In genomic region chr10:43105793-43106158, GRCh38 we compare ENCODE assay signal across 8 cellular contexts. TPM values are rescaled to one million over a fixed set of nuclear protein-coding genes. Genes with fewer than 3 reads are reported as not detected.
DNase-seq lines count a peak whose midpoint lies in the region; ATAC-seq, FAIRE-seq and TF ChIP-seq lines count a peak whose summit lies in the region.
"Had no signal": no experiment of that assay in that cellular context is flagged by ENCODE, and none has a peak within 500 bp of the region (broad histone marks: within the 10 kb centered on the region; RNA-seq: fewer than 3 reads in every experiment).

No MANE protein-coding gene starts in this region.

- no peaks in the 10 kb centered on the region for H4K20me1 ChIP-seq in HCT116 (ENCODE audit: insufficient read depth)
- no peaks in the 10 kb centered on the region for H4K20me1 ChIP-seq in astrocyte (ENCODE audit: insufficient read depth, low read length)

- peaks cover 15 to 17% of the 10 kb centered on the region in 2 donors for H3K27me3 Mint-ChIP-seq in CD8-positive, alpha-beta memory T cell
- peaks cover 29% of the 10 kb centered on the region for H3K27me3 Mint-ChIP-seq in astrocyte (ENCODE audit: low read depth, unreplicated experiment)
- peaks cover 42% of the 10 kb centered on the region for H3K27me3 Mint-ChIP-seq in nephron progenitor cell (ENCODE audit: low read depth, poor library complexity)

- no peak for FAIRE-seq in astrocyte (lab: Jason Lieb, UNC)
- FAIRE-seq: bronchial epithelial cell had no signal

- H3K27me3 ChIP-seq in CD8-positive, alpha-beta memory T cell (ENCODE audit: insufficient read depth, low read length, poor library complexity, severe bottlenecking) = no peaks in the 10 kb centered on the region
- H3K27me3 ChIP-seq in HCT116 (ENCODE audit: insufficient read depth, low read length) (no peaks in the 10 kb centered on the region), astrocyte (ENCODE audit: insufficient read depth, low read length) (peaks cover 4% of the 10 kb centered on the region)

- no peak for DNase-seq in CD8-positive, alpha-beta memory T cell
- DNase-seq in HCT116 (ENCODE audit: low read depth, low spot score) = no peak
- no peak for DNase-seq in astrocyte (ENCODE audit: low read depth)
- DNase-seq in nephron progenitor cell = no peak
- no peak for DNase-seq in SW 1271 (lab: John Stamatoyannopoulos, UW)
- DNase-seq in NAMALWA (ENCODE audit: low spot score) = no peak

- no peak overlapping the region for H3K27ac ChIP-seq in CD8-positive, alpha-beta memory T cell (ENCODE audit: low read depth, low read length)
- H3K27ac ChIP-seq in HCT116 (ENCODE audit: low read depth, low read length) = no peak overlapping the region
- H3K27ac ChIP-seq in astrocyte (ENCODE audit: low read depth, low read length) = no peak overlapping the region

- no peaks in the 10 kb centered on the region for H3K9me3 ChIP-seq in CD8-positive, alpha-beta memory T cell (ENCODE audit: low read length)
- no peaks in the 10 kb centered on the region for H3K9me3 ChIP-seq in HCT116 (ENCODE audit: control insufficient read depth in 1 of 2, insufficient read depth in 1 of 2, low read depth in 1 of 2, low read length in 2 of 2)
- H3K9me3 ChIP-seq in astrocyte (ENCODE audit: insufficient read depth, low read depth, low read length) = no peaks in the 10 kb centered on the region

- no peaks in the 10 kb centered on the region for H3K9me2 ChIP-seq in HCT116 (ENCODE audit: insufficient read depth)

- no peaks in the 10 kb centered on the region for H3K36me3 Mint-ChIP-seq in CD8-positive, alpha-beta memory T cell
- H3K36me3 Mint-ChIP-seq in astrocyte (ENCODE audit: low read depth, unreplicated experiment) (peaks cover 3% of the 10 kb centered on the region), nephron progenitor cell (ENCODE audit: low read depth) (no peaks in the 10 kb centered on the region)

- no peak for TF ChIP-seq CTCF in HCT116 (IDR thresholded peaks at IDR 0.05 in 2 of 3, conservative IDR thresholded peaks at IDR 0.05 in 1 of 3; ENCODE audit: borderline replicate concordance in 1 of 3, insufficient read depth in 1 of 3, low read depth in 2 of 3, low read length in 2 of 3)
- TF ChIP-seq CTCF in astrocyte (IDR thresholded peaks at IDR 0.05; ENCODE audit: insufficient read depth, low read depth, low read length) = no peak
- peak; percentile 35 for TF ChIP-seq CTCF in nephron progenitor cell (IDR thresholded peaks at IDR 0.05)

- no peaks in the 10 kb centered on the region for H3K79me2 ChIP-seq in HCT116 (ENCODE audit: insufficient read depth, low read length)
- no peaks in the 10 kb centered on the region for H3K79me2 ChIP-seq in astrocyte (ENCODE audit: insufficient read depth, low read length)

- no peak overlapping the region for H2AFZ ChIP-seq in HCT116 (ENCODE audit: low read depth, low read length, poor library complexity, severe bottlenecking)
- peak overlapping the region; percentile 67 for H2AFZ ChIP-seq in astrocyte (ENCODE audit: low read depth, low read length)

- RAD21 ChIA-PET in HCT116 (lab: Charles Lee; ENCODE audit: low non-redundant PET in 1 of 2, low total read pairs in 2 of 2, uncharacterized antibody in 2 of 2, unreplicated experiment in 2 of 2) = interaction anchor here in 1 of 2 experiments (0.7 kb wide), 1 partner anchor 355 kb away, joined by 3 read pairs; no protein-coding TSS in a partner anchor

- H3K27ac Mint-ChIP-seq in CD8-positive, alpha-beta memory T cell = no peak overlapping the region
- H3K27ac Mint-ChIP-seq in astrocyte (ENCODE audit: unreplicated experiment) (no peak overlapping the region), nephron progenitor cell (no peak overlapping the region)

- peaks cover 4% of the 10 kb centered on the region for H3K4me1 ChIP-seq in CD8-positive, alpha-beta memory T cell (ENCODE audit: insufficient read depth, low read length)
- H3K4me1 ChIP-seq in HCT116 (ENCODE audit: control insufficient read depth in 1 of 2, insufficient read depth in 2 of 2, low read length in 2 of 2) (peaks cover 0 to 10% of the 10 kb centered on the region in 2 experiments; a peak in 2 of 4 replicates), astrocyte (ENCODE audit: insufficient read depth, low read length) (peaks cover 8% of the 10 kb centered on the region)

- H3K9me3 Mint-ChIP-seq in CD8-positive, alpha-beta memory T cell = no peaks in the 10 kb centered on the region
- H3K9me3 Mint-ChIP-seq in astrocyte (ENCODE audit: unreplicated experiment) (no peaks in the 10 kb centered on the region), nephron progenitor cell (no peaks in the 10 kb centered on the region)

- ATAC-seq in HCT116 (no peak), HG03460 (IDR thresholded peaks at IDR 0.05; ENCODE audit: unreplicated experiment) (no peak)

- CTCF ChIA-PET in CD8-positive, alpha-beta memory T cell (lab: Charles Lee) = interaction anchor here (1.0 to 1.6 kb wide), 4 partner anchors 9 to 20 kb away, joined by 3 to 6 read pairs (median 4); no protein-coding TSS in a partner anchor
- CTCF ChIA-PET in HCT116 (lab: Charles Lee) = interaction anchor here (1.0 kb wide), 1 partner anchor 240 kb away, joined by 4 read pairs; no protein-coding TSS in a partner anchor

- H3K4me3 ChIP-seq in CD8-positive, alpha-beta memory T cell (ENCODE audit: low read length) = no peak overlapping the region
- H3K4me3 ChIP-seq in HCT116 (replicated peaks in 1 of 2; ENCODE audit: low read depth in 1 of 2, low read length in 2 of 2) (peak overlapping the region in 1 of 2 experiments; percentile 50; a peak in 2 of 4 replicates), astrocyte (ENCODE audit: insufficient read depth, low read depth, low read length) (no peak overlapping the region)

- TF ChIP-seq POLR2A in HCT116 (IDR thresholded peaks at IDR 0.05; ENCODE audit: borderline replicate concordance, extremely low read depth, insufficient read depth, insufficient read length) = no peak

- POLR2A ChIA-PET in CD8-positive, alpha-beta memory T cell (lab: Charles Lee) = no interaction called here
- POLR2A ChIA-PET in HCT116 (lab: Charles Lee) = no interaction called here

- BruUV-seq in HCT116 (replicated peaks; lab: Mats Ljungman, UMichigan) = no TSS peak

- no peaks in the 10 kb centered on the region for H3K36me3 ChIP-seq in CD8-positive, alpha-beta memory T cell (ENCODE audit: insufficient read depth, low read length)
- no peaks in the 10 kb centered on the region for H3K36me3 ChIP-seq in HCT116 (ENCODE audit: control insufficient read depth in 1 of 2, insufficient read depth in 2 of 2, low read length in 2 of 2)
- no peaks in the 10 kb centered on the region for H3K36me3 ChIP-seq in astrocyte (ENCODE audit: insufficient read depth, low read length)

- H3K4me2 ChIP-seq in HCT116 (ENCODE audit: low read length) = peak overlapping the region; percentile 82
- peak overlapping the region; percentile 94 for H3K4me2 ChIP-seq in astrocyte (ENCODE audit: low read length)

- H3K4me3 Mint-ChIP-seq in CD8-positive, alpha-beta memory T cell = peak overlapping the region in 5 of 7 donors; percentile 17 to 77 (median 63)
- H3K4me3 Mint-ChIP-seq in astrocyte (ENCODE audit: unreplicated experiment) (no peak overlapping the region), nephron progenitor cell (no peak overlapping the region)

- no peak for TF ChIP-seq RAD21 in HCT116 (IDR thresholded peaks at IDR 0.05; ENCODE audit: low read depth)

- intact Hi-C loops in HCT116 (cut with micrococcal nuclease) = loop anchor here (1.0 to 2.0 kb wide), 4 partner anchors 27 to 357 kb away; no protein-coding TSS in a partner anchor

- H3K9ac ChIP-seq in HCT116 (ENCODE audit: low read length) = no peak overlapping the region
- no peak overlapping the region for H3K9ac ChIP-seq in astrocyte (ENCODE audit: low read length)

- peaks cover 0 to 4% (median 4%) of the 10 kb centered on the region in 3 donors for H3K4me1 Mint-ChIP-seq in CD8-positive, alpha-beta memory T cell
- H3K4me1 Mint-ChIP-seq in astrocyte (ENCODE audit: low read depth, unreplicated experiment) (peaks cover 8% of the 10 kb centered on the region), nephron progenitor cell (peaks cover 5% of the 10 kb centered on the region)

TF ChIP-seq in HCT116, 20 proteins besides CTCF, POLR2A, EP300 and RAD21 (continues in another document):
- TF ChIP-seq FOSL1 (IDR thresholded peaks at IDR 0.05; ENCODE audit: low read depth) (no peak), YY1 (IDR thresholded peaks at IDR 0.05; ENCODE audit: extremely low read depth, insufficient replicate concordance, low read depth, low read length) (no peak), ATF3 (IDR thresholded peaks at IDR 0.05) (no peak), SRF (IDR thresholded peaks at IDR 0.05; ENCODE audit: low read depth) (no peak), JUND (IDR thresholded peaks at IDR 0.05) (no peak), ELF1 (IDR thresholded peaks at IDR 0.05; ENCODE audit: borderline replicate concordance, low read depth) (no peak), MAX (IDR thresholded peaks at IDR 0.05) (no peak), EGR1 (IDR thresholded peaks at IDR 0.05; ENCODE audit: low read depth) (no peak)

RNA-seq across cellular contexts. Expression of gene RET, which starts 28.9 kb away (rescaled TPM):
- under 1 TPM in 1 of 2 experiments, not detected in 1; 0.24 TPM for total RNA-seq in CD8-positive, alpha-beta memory T cell
- 0.06 TPM for polyA plus RNA-seq in CD8-positive, alpha-beta memory T cell
- total RNA-seq in HCT116 (2021; ENCODE audit: unreplicated experiment) (5.9 TPM), astrocyte (0.79 and 1.1 TPM in 2 replicates)
- polyA plus RNA-seq in HCT116 (2012) = 2.5 and 3.1 TPM in 2 replicates

RNA-seq across cellular contexts. Expression of gene CSGALNACT2, which starts 32.5 kb away (rescaled TPM):
- total RNA-seq in CD8-positive, alpha-beta memory T cell = 10 to 100 TPM; 21.0 to 21.7 TPM
- polyA plus RNA-seq in CD8-positive, alpha-beta memory T cell = 23.7 TPM
- total RNA-seq in HCT116 (2021; ENCODE audit: unreplicated experiment) = 9.9 TPM
- 3.7 and 5.1 TPM in 2 replicates for polyA plus RNA-seq in HCT116 (2012)
- total RNA-seq in astrocyte = 28.5 and 30.9 TPM in 2 replicates

Comparison
In these comparisons a context has a peak if more than half of its experiments do, and no peak if none do; other contexts are left out.
1. H3K4me3 Mint-ChIP-seq: peak in CD8-positive, alpha-beta memory T cell (5 of 7); none in astrocyte (single experiment) and nephron progenitor cell (single experiment).